Comparison of ENCODE assay signal across 8 cellular contexts in genomic region chr17:76241205-76241539, GRCh38. TPM values are rescaled to one million over a fixed set of nuclear protein-coding genes. Genes with fewer than 3 reads are reported as not detected.
DNase-seq lines count a peak whose midpoint lies in the region; ATAC-seq and TF ChIP-seq lines count a peak whose summit lies in the region.

No MANE protein-coding gene starts in this region.

- TF ChIP-seq POLR2A in HCT116 (IDR thresholded peaks at IDR 0.05; ENCODE audit: borderline replicate concordance, extremely low read depth, insufficient read depth, insufficient read length): no peak
- TF ChIP-seq POLR2A in spleen (IDR thresholded peaks at IDR 0.05): no peak

- TF ChIP-seq CTCF in HCT116 (IDR thresholded peaks at IDR 0.05 in 2 of 3, conservative IDR thresholded peaks at IDR 0.05 in 1 of 3; ENCODE audit: borderline replicate concordance in 1 of 3, insufficient read depth in 1 of 3, low read depth in 2 of 3, low read length in 2 of 3) (no peak), spleen (IDR thresholded peaks at IDR 0.05 in 8 of 11, conservative IDR thresholded peaks at IDR 0.05 in 3 of 11) (no peak)

- intact Hi-C loops in HCT116 (cut with micrococcal nuclease) (no loop called here), spleen (cut with DNase I; ENCODE audit: low total_unique reads) (no loop called here)

- no peak overlapping the region; the same call in 1 of the 2 replicates for H3K27ac ChIP-seq in HCT116 (ENCODE audit: low read depth, low read length)
- no peak overlapping the region for H3K27ac ChIP-seq in iPS-20b (ENCODE audit: low read length)
- peak overlapping the region in 3 of 8 donors; percentile 69 to 83 (median 70) for H3K27ac ChIP-seq in spleen

- DNase-seq in HCT116 (ENCODE audit: low read depth, low spot score) (no peak), spleen (no peak), NCI-H526 treated with DMSO at 0.1 percent for 48 hours (lab: John Stamatoyannopoulos, UW) (no peak), mucosa of gallbladder (ENCODE audit: low spot score) (no peak)
- no peak for DNase-seq in activated naive CD8-positive, alpha-beta T cell treated with anti-CD3 and anti-CD28 coated beads, Interleukin-2, amount 50 U/mL, for 24 hours
- DNase-seq in activated CD4-positive, CD25-positive, alpha-beta regulatory T cell (lab: John Stamatoyannopoulos, UW): no peak

- CTCF ChIA-PET in HCT116 (lab: Charles Lee): interaction anchor here (0.6 kb wide), 1 partner anchor 193 kb away, joined by 6 read pairs; no protein-coding TSS in a partner anchor

- H3K36me3 ChIP-seq in HCT116 (ENCODE audit: control insufficient read depth in 1 of 2, insufficient read depth in 2 of 2, low read length in 2 of 2) (no peaks in the 10 kb centered on the region), iPS-20b (ENCODE audit: insufficient read depth, low read depth, low read length) (no peaks in the 10 kb centered on the region), spleen (no peaks in the 10 kb centered on the region)

- 15 to 27% (median 21%) methylated on average over 12 of the region's 12 CpGs for WGBS in spleen, 5 donors

- peaks cover 3% of the 10 kb centered on the region for H3K36me3 Mint-ChIP-seq in activated naive CD8-positive, alpha-beta T cell treated with anti-CD3 and anti-CD28 coated beads, Interleukin-2, amount 50 U/mL, for 24 hours (ENCODE audit: low read depth)

- H3K4me1 ChIP-seq in HCT116 (ENCODE audit: control insufficient read depth in 1 of 2, insufficient read depth in 2 of 2, low read length in 2 of 2) (peaks cover 3 to 16% of the 10 kb centered on the region in 2 experiments; a peak in 3 of 4 replicates), iPS-20b (ENCODE audit: insufficient read depth, low read length) (peaks cover 3% of the 10 kb centered on the region; the same call in 1 of the 2 replicates), spleen (peaks cover 9 to 36% (median 21%) of the 10 kb centered on the region in 6 donors)

- no peak for ATAC-seq in HCT116
- ATAC-seq in activated naive CD8-positive, alpha-beta T cell treated with anti-CD3 and anti-CD28 coated beads, Interleukin-2, amount 50 U/mL, for 24 hours: no peak
- ATAC-seq in HG03039 (IDR thresholded peaks at IDR 0.05; ENCODE audit: unreplicated experiment): no peak

- POLR2A ChIA-PET in HCT116 (lab: Charles Lee): no interaction called here

- H3K27me3 ChIP-seq in HCT116 (ENCODE audit: insufficient read depth, low read length) (no peaks in the 10 kb centered on the region), iPS-20b (ENCODE audit: insufficient read depth, low read length) (peaks cover 70% of the 10 kb centered on the region), spleen (replicated peaks in 1 of 7) (peaks cover 0 to 76% (median 35%) of the 10 kb centered on the region in 7 donors)

- BruUV-seq in HCT116 (replicated peaks; lab: Mats Ljungman, UMichigan): TSS peak; percentile 85

- H3K9ac ChIP-seq in HCT116 (ENCODE audit: low read length): peak overlapping the region; percentile 56
- peak overlapping the region; percentile 72; the same call in 1 of the 2 replicates for H3K9ac ChIP-seq in iPS-20b (ENCODE audit: low read depth, low read length)

- H3K79me2 ChIP-seq in HCT116 (ENCODE audit: insufficient read depth, low read length): no peaks in the 10 kb centered on the region

- H3K27ac Mint-ChIP-seq in activated naive CD8-positive, alpha-beta T cell treated with anti-CD3 and anti-CD28 coated beads, Interleukin-2, amount 50 U/mL, for 24 hours: peak overlapping the region; percentile 91

- peak overlapping the region; percentile 48 to 61 for H3K4me3 ChIP-seq in HCT116 (replicated peaks in 1 of 2; ENCODE audit: low read depth in 1 of 2, low read length in 2 of 2)
- peak overlapping the region; percentile 69 for H3K4me3 ChIP-seq in iPS-20b (ENCODE audit: low read length)
- peak overlapping the region; percentile 43 to 83 (median 56) for H3K4me3 ChIP-seq in spleen

- no peaks in the 10 kb centered on the region for H3K9me3 Mint-ChIP-seq in activated naive CD8-positive, alpha-beta T cell treated with anti-CD3 and anti-CD28 coated beads, Interleukin-2, amount 50 U/mL, for 24 hours

- peak overlapping the region; percentile 99 for H2AFZ ChIP-seq in HCT116 (ENCODE audit: low read depth, low read length, poor library complexity, severe bottlenecking)

- no peaks in the 10 kb centered on the region for H3K9me2 ChIP-seq in HCT116 (ENCODE audit: insufficient read depth)

- H3K9me3 ChIP-seq in HCT116 (ENCODE audit: control insufficient read depth in 1 of 2, insufficient read depth in 1 of 2, low read depth in 1 of 2, low read length in 2 of 2): no peaks in the 10 kb centered on the region
- no peaks in the 10 kb centered on the region for H3K9me3 ChIP-seq in iPS-20b (ENCODE audit: insufficient read depth, low read depth, low read length)
- no peaks in the 10 kb centered on the region for H3K9me3 ChIP-seq in spleen

- H3K27me3 Mint-ChIP-seq in activated naive CD8-positive, alpha-beta T cell treated with anti-CD3 and anti-CD28 coated beads, Interleukin-2, amount 50 U/mL, for 24 hours: no peaks in the 10 kb centered on the region

- no peaks in the 10 kb centered on the region for H4K20me1 ChIP-seq in HCT116 (ENCODE audit: insufficient read depth)

- TF ChIP-seq RAD21 in HCT116 (IDR thresholded peaks at IDR 0.05; ENCODE audit: low read depth): no peak

- RAD21 ChIA-PET in HCT116 (lab: Charles Lee; ENCODE audit: low non-redundant PET in 1 of 2, low total read pairs in 2 of 2, uncharacterized antibody in 2 of 2, unreplicated experiment in 2 of 2): no interaction called here

- H3K4me2 ChIP-seq in HCT116 (ENCODE audit: low read length): peak overlapping the region; percentile 97

- H3K4me3 Mint-ChIP-seq in activated naive CD8-positive, alpha-beta T cell treated with anti-CD3 and anti-CD28 coated beads, Interleukin-2, amount 50 U/mL, for 24 hours: peak overlapping the region; percentile 81

- H3K4me1 Mint-ChIP-seq in activated naive CD8-positive, alpha-beta T cell treated with anti-CD3 and anti-CD28 coated beads, Interleukin-2, amount 50 U/mL, for 24 hours: peaks cover 63% of the 10 kb centered on the region

TF ChIP-seq in HCT116, 20 proteins besides CTCF, POLR2A, EP300 and RAD21:
- TF ChIP-seq, protein P1, sequence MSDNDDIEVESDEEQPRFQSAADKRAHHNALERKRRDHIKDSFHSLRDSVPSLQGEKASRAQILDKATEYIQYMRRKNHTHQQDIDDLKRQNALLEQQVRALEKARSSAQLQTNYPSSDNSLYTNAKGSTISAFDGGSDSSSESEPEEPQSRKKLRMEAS (IDR thresholded peaks at IDR 0.05): no peak; the same call in 1 of the 2 replicates
- no peak for TF ChIP-seq CBX3 (IDR thresholded peaks at IDR 0.05; ENCODE audit: low read depth)
- TF ChIP-seq TCF7L2 (IDR thresholded peaks at IDR 0.05; ENCODE audit: borderline replicate concordance, extremely low read depth, insufficient read depth, insufficient read length): no peak
- TF ChIP-seq ELF1 (IDR thresholded peaks at IDR 0.05; ENCODE audit: borderline replicate concordance, low read depth): no peak
- TF ChIP-seq EGR1 (IDR thresholded peaks at IDR 0.05; ENCODE audit: low read depth): no peak
- TF ChIP-seq ZFX (IDR thresholded peaks at IDR 0.05): no peak
- no peak for TF ChIP-seq EZH2 (IDR thresholded peaks at IDR 0.05)
- TF ChIP-seq CEBPB (IDR thresholded peaks at IDR 0.05; ENCODE audit: low read depth): no peak
- no peak for TF ChIP-seq SP1 (IDR thresholded peaks at IDR 0.05; ENCODE audit: low read depth)
- TF ChIP-seq POLR2AphosphoS5 (IDR thresholded peaks at IDR 0.05; ENCODE audit: low read depth, low read length): no peak
- TF ChIP-seq SIN3A (IDR thresholded peaks at IDR 0.05; ENCODE audit: low read depth): no peak

RNA-seq across cellular contexts. Expression of gene RNF157, which starts 0.9 kb away (rescaled TPM):
- total RNA-seq in HCT116 (2021; ENCODE audit: unreplicated experiment) (0.86 TPM), spleen (10 to 100 TPM in 3 of 7 donors, 1 to 10 TPM in 4; 6.8 to 13.0 (median 8.6) TPM), mucosa of gallbladder (3.3 TPM)
- 0.54 and 0.59 TPM in 2 replicates for polyA plus RNA-seq in HCT116 (2012)
- 1 to 10 TPM in 2 of 3 donors, under 1 TPM in 1; 0.89 to 2.0 (median 1.1) TPM for polyA plus RNA-seq in spleen

RNA-seq across cellular contexts. Expression of gene UBALD2, which starts 24.0 kb away (rescaled TPM):
- 94.3 TPM for total RNA-seq in HCT116 (2021; ENCODE audit: unreplicated experiment)
- 148 and 150 TPM in 2 replicates for polyA plus RNA-seq in HCT116 (2012)
- 10 to 100 TPM; 28.9 to 91.3 (median 63.8) TPM for total RNA-seq in spleen
- 10 to 100 TPM; 42.5 to 54.7 (median 43.8) TPM for polyA plus RNA-seq in spleen
- total RNA-seq in mucosa of gallbladder: 109 TPM
